29 cellular contexts compared by ENCODE assay signal in genomic region chr10:111234903-111235302, GRCh38.
"Had no signal": no experiment of that assay in that cellular context is flagged by ENCODE, and none has a peak within 500 bp of the region (broad histone marks: within the 10 kb centered on the region; RNA-seq: fewer than 3 reads in every experiment).

No MANE protein-coding gene starts in this region.

- H3K27ac ChIP-seq: stomach, suprapubic skin, testis, thoracic aorta, thyroid gland, tibial artery, tibial nerve, transverse colon, upper lobe of left lung, upper lobe of right lung, uterus, vagina had no signal

- H3K9me3 ChIP-seq: stomach, suprapubic skin, testis, thoracic aorta, thyroid gland, tibial artery, tibial nerve, transverse colon, upper lobe of left lung, upper lobe of right lung, uterus, vagina had no signal

- DNase-seq: stimulated activated CD4-positive, alpha-beta T cell treated with anti-CD3 and anti-CD28 coated beads, Interleukin-2, amount 100 ng/mL, for 48 hours; stimulated activated CD4-positive, alpha-beta T cell treated with anti-CD3 and anti-CD28 coated beads, Interleukin-4, amount 100 ng/mL, for 1 hour; stimulated activated CD4-positive, alpha-beta T cell treated with anti-CD3 and anti-CD28 coated beads, Interleukin-4, amount 100 ng/mL, for 24 hours; stimulated activated CD4-positive, alpha-beta T cell treated with anti-CD3 and anti-CD28 coated beads, Interleukin-4, amount 100 ng/mL, for 4 hours; stimulated activated CD8-positive, alpha-beta memory T cell treated with anti-CD3 and anti-CD28 coated beads, Interleukin-4, amount 100 ng/mL, for 48 hours; stimulated activated naive B cell treated with anti-CD40 and anti-IgM and Interleukin-4, amounts not matched to agents 10 μg/mL and 1 μg/mL and 100 μg/mL, for 72 hours; stimulated activated naive CD4-positive, alpha-beta T cell; stimulated activated naive CD4-positive, alpha-beta T cell treated with Interleukin-2 at 50 U/mL for 16 hours; stimulated activated naive CD8-positive, alpha-beta T cell treated with anti-CD3 and anti-CD28 coated beads, Interleukin-15, amount 100 ng/mL, for 72 hours; stimulated activated naive CD8-positive, alpha-beta T cell treated with anti-CD3 and anti-CD28 coated beads, Interleukin-15, Interleukin-2, amounts not matched to agents 100 U/mL and 50 U/mL, for 24 hours; stomach; substantia nigra; testis; thyroid gland; tibial artery; transverse colon; trophoblast cell; upper lobe of left lung; upper lobe of right lung; uterus had no signal

- H3K9me3 Mint-ChIP-seq: stimulated activated effector memory CD8-positive, alpha-beta T cell treated with anti-CD3 and anti-CD28 coated beads, Interleukin-12 subunit alpha, Interleukin-12 subunit beta, amount 100 ng/mL, for 72 hours; stimulated activated memory B cell treated with anti-CD40 and anti-IgM and Interleukin-4, amounts not matched to agents 10 μg/mL and 1 μg/mL and 100 μg/mL, for 72 hours; stimulated activated naive B cell treated with anti-CD40 and anti-IgM and Interleukin-4, amounts not matched to agents 10 μg/mL and 1 μg/mL and 100 μg/mL, for 72 hours; stimulated activated naive CD8-positive, alpha-beta T cell treated with anti-CD3 and anti-CD28 coated beads, Interleukin-15, amount 100 ng/mL, for 72 hours; stimulated activated naive CD8-positive, alpha-beta T cell treated with anti-CD3 and anti-CD28 coated beads, Interleukin-15, Interleukin-2, amounts not matched to agents 100 ng/mL and 50 ng/mL, for 24 hours; type B pancreatic cell had no signal

- H3K4me1 Mint-ChIP-seq: stimulated activated effector memory CD8-positive, alpha-beta T cell treated with anti-CD3 and anti-CD28 coated beads, Interleukin-12 subunit alpha, Interleukin-12 subunit beta, amount 100 ng/mL, for 72 hours; stimulated activated memory B cell treated with anti-CD40 and anti-IgM and Interleukin-4, amounts not matched to agents 10 μg/mL and 1 μg/mL and 100 μg/mL, for 72 hours; stimulated activated naive B cell treated with anti-CD40 and anti-IgM and Interleukin-4, amounts not matched to agents 10 μg/mL and 1 μg/mL and 100 μg/mL, for 72 hours; stimulated activated naive CD8-positive, alpha-beta T cell treated with anti-CD3 and anti-CD28 coated beads, Interleukin-15, amount 100 ng/mL, for 72 hours had no signal

- FAIRE-seq: urothelium cell line had no signal

- H3K4me1 ChIP-seq: stomach, suprapubic skin, testis, thyroid gland, tibial artery, tibial nerve, transverse colon, upper lobe of left lung, upper lobe of right lung, uterus, vagina had no signal

- ATAC-seq: stimulated activated effector memory CD8-positive, alpha-beta T cell treated with anti-CD3 and anti-CD28 coated beads, Interleukin-12 subunit alpha, Interleukin-12 subunit beta, amount 100 ng/mL, for 72 hours; stimulated activated memory B cell treated with anti-CD40 and anti-IgM and Interleukin-4, amounts not matched to agents 10 μg/mL and 1 μg/mL and 100 μg/mL, for 72 hours; stimulated activated naive B cell treated with anti-CD40 and anti-IgM and Interleukin-4, amounts not matched to agents 10 μg/mL and 1 μg/mL and 100 μg/mL, for 72 hours; stimulated activated naive CD8-positive, alpha-beta T cell treated with anti-CD3 and anti-CD28 coated beads, Interleukin-15, amount 100 ng/mL, for 72 hours; stimulated activated naive CD8-positive, alpha-beta T cell treated with anti-CD3 and anti-CD28 coated beads, Interleukin-15, Interleukin-2, amounts not matched to agents 100 U/mL and 50 U/mL, for 24 hours; upper lobe of right lung had no signal

- H3K27ac Mint-ChIP-seq: stimulated activated effector memory CD8-positive, alpha-beta T cell treated with anti-CD3 and anti-CD28 coated beads, Interleukin-12 subunit alpha, Interleukin-12 subunit beta, amount 100 ng/mL, for 72 hours; stimulated activated memory B cell treated with anti-CD40 and anti-IgM and Interleukin-4, amounts not matched to agents 10 μg/mL and 1 μg/mL and 100 μg/mL, for 72 hours; stimulated activated naive B cell treated with anti-CD40 and anti-IgM and Interleukin-4, amounts not matched to agents 10 μg/mL and 1 μg/mL and 100 μg/mL, for 72 hours; stimulated activated naive CD8-positive, alpha-beta T cell treated with anti-CD3 and anti-CD28 coated beads, Interleukin-15, amount 100 ng/mL, for 72 hours; stimulated activated naive CD8-positive, alpha-beta T cell treated with anti-CD3 and anti-CD28 coated beads, Interleukin-15, Interleukin-2, amounts not matched to agents 100 ng/mL and 50 ng/mL, for 24 hours; type B pancreatic cell had no signal

- H3K36me3 ChIP-seq: stomach, suprapubic skin, thoracic aorta, thyroid gland, tibial artery, tibial nerve, transverse colon, upper lobe of left lung, upper lobe of right lung, uterus, vagina had no signal

- H3K27me3 Mint-ChIP-seq: stimulated activated memory B cell treated with anti-CD40 and anti-IgM and Interleukin-4, amounts not matched to agents 10 μg/mL and 1 μg/mL and 100 μg/mL, for 72 hours had no signal

- H3K36me3 Mint-ChIP-seq: stimulated activated effector memory CD8-positive, alpha-beta T cell treated with anti-CD3 and anti-CD28 coated beads, Interleukin-12 subunit alpha, Interleukin-12 subunit beta, amount 100 ng/mL, for 72 hours; stimulated activated memory B cell treated with anti-CD40 and anti-IgM and Interleukin-4, amounts not matched to agents 10 μg/mL and 1 μg/mL and 100 μg/mL, for 72 hours; stimulated activated naive B cell treated with anti-CD40 and anti-IgM and Interleukin-4, amounts not matched to agents 10 μg/mL and 1 μg/mL and 100 μg/mL, for 72 hours; type B pancreatic cell had no signal

- H3K4me3 ChIP-seq: stomach, suprapubic skin, testis, thoracic aorta, thyroid gland, tibial artery, tibial nerve, transverse colon, upper lobe of left lung, upper lobe of right lung, uterus, vagina had no signal

- H3K4me3 Mint-ChIP-seq: stimulated activated effector memory CD8-positive, alpha-beta T cell treated with anti-CD3 and anti-CD28 coated beads, Interleukin-12 subunit alpha, Interleukin-12 subunit beta, amount 100 ng/mL, for 72 hours; stimulated activated memory B cell treated with anti-CD40 and anti-IgM and Interleukin-4, amounts not matched to agents 10 μg/mL and 1 μg/mL and 100 μg/mL, for 72 hours; stimulated activated naive B cell treated with anti-CD40 and anti-IgM and Interleukin-4, amounts not matched to agents 10 μg/mL and 1 μg/mL and 100 μg/mL, for 72 hours; stimulated activated naive CD8-positive, alpha-beta T cell treated with anti-CD3 and anti-CD28 coated beads, Interleukin-15, amount 100 ng/mL, for 72 hours; stimulated activated naive CD8-positive, alpha-beta T cell treated with anti-CD3 and anti-CD28 coated beads, Interleukin-15, Interleukin-2, amounts not matched to agents 100 ng/mL and 50 ng/mL, for 24 hours; type B pancreatic cell had no signal

- H3K27me3 ChIP-seq: stomach, testis, thyroid gland, tibial artery, tibial nerve, transverse colon, upper lobe of left lung, upper lobe of right lung, uterus, vagina had no signal
